In the genomic region with DNA sequence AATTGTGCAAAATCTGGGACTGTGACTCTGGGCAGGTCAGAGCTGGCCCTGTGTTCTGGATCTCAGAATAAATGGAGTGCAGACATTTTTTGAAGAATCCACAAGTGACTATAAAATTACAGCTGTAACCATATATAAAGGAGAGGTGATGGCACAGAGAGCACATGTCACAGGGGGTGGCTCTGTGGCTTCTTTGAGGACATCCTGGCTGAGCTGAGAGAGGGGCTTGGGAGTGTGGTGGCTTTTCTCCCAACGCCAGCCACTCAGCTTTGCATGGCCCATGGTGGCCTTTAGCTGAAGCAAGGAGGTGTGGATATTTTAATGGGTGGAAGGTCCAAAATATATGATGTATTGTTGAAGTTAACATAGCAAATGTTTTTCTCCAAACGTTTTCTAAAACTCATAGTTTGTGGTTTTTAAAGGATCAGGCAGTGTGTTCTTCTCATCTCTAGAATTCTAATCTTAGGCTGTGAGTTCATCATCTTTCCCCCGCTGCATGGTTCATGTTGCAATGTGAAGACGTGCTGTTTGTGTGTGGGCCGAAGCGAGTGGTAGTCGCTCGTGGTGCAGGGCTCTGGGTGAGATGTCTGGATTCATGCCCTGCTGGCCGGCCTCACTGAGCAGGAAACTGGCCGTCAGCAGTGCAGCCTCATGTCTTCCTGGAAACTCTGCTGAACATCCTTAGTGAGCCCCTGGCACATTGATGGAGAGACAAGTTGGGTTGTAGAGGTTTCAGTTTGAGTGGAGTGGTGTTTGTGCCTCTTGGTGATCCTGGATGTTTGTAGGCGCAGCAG, we compare ENCODE assay signal across 13 cellular contexts.
DNase-seq lines count a peak whose midpoint lies in the region; ATAC-seq and TF ChIP-seq lines count a peak whose summit lies in the region.
"Had no signal": no experiment of that assay in that cellular context is flagged by ENCODE, and none has a peak within 500 bp of the region (broad histone marks: within the 10 kb centered on the region; RNA-seq: fewer than 3 reads in every experiment).

No MANE protein-coding gene starts in this region.

- H3K4me1 Mint-ChIP-seq in activated CD4-positive, alpha-beta T cell treated with anti-CD3 and anti-CD28 coated beads, Interleukin-2, amount 10 ng/mL, durations not matched to agents 7 days and 5 days, result peaks cover 12% of the 10 kb centered on the region
- H3K4me1 Mint-ChIP-seq in activated CD4-positive, alpha-beta T cell treated with anti-CD3 and anti-CD28 coated beads for 36 hours, result no peaks in the 10 kb centered on the region
- H3K4me1 Mint-ChIP-seq in stimulated activated naive B cell treated with anti-CD40 and anti-IgM and Interleukin-4, amounts not matched to agents 10 μg/mL and 1 μg/mL and 100 μg/mL, for 72 hours, result peaks cover 6 to 9% of the 10 kb centered on the region in 2 donors

- no peaks in the 10 kb centered on the region for H3K9me3 Mint-ChIP-seq in activated CD4-positive, alpha-beta T cell treated with anti-CD3 and anti-CD28 coated beads, Interleukin-2, amount 10 ng/mL, durations not matched to agents 7 days and 5 days
- H3K9me3 Mint-ChIP-seq in activated CD4-positive, alpha-beta T cell treated with anti-CD3 and anti-CD28 coated beads for 36 hours (ENCODE audit: low read depth), result no peaks in the 10 kb centered on the region
- H3K9me3 Mint-ChIP-seq in stimulated activated naive B cell treated with anti-CD40 and anti-IgM and Interleukin-4, amounts not matched to agents 10 μg/mL and 1 μg/mL and 100 μg/mL, for 72 hours, result no peaks in the 10 kb centered on the region
- H3K9me3 Mint-ChIP-seq: IgD-negative memory B cell had no signal

- POLR2A ChIA-PET in activated CD4-positive, alpha-beta T cell treated with anti-CD3 and anti-CD28 coated beads, Interleukin-2, amount 10 ng/mL, durations not matched to agents 7 days and 5 days (lab: Charles Lee), result no interaction called here
- POLR2A ChIA-PET in activated CD4-positive, alpha-beta T cell treated with anti-CD3 and anti-CD28 coated beads for 36 hours (lab: Charles Lee), result no interaction called here

- H3K27me3 Mint-ChIP-seq in activated CD4-positive, alpha-beta T cell treated with anti-CD3 and anti-CD28 coated beads, Interleukin-2, amount 10 ng/mL, durations not matched to agents 7 days and 5 days, result no peaks in the 10 kb centered on the region
- H3K27me3 Mint-ChIP-seq in activated CD4-positive, alpha-beta T cell treated with anti-CD3 and anti-CD28 coated beads for 36 hours, result no peaks in the 10 kb centered on the region
- no peaks in the 10 kb centered on the region for H3K27me3 Mint-ChIP-seq in stimulated activated naive B cell treated with anti-CD40 and anti-IgM and Interleukin-4, amounts not matched to agents 10 μg/mL and 1 μg/mL and 100 μg/mL, for 72 hours
- H3K27me3 Mint-ChIP-seq: IgD-negative memory B cell had no signal

- H3K36me3 Mint-ChIP-seq in activated CD4-positive, alpha-beta T cell treated with anti-CD3 and anti-CD28 coated beads, Interleukin-2, amount 10 ng/mL, durations not matched to agents 7 days and 5 days (ENCODE audit: low read depth), result peaks cover 29% of the 10 kb centered on the region
- H3K36me3 Mint-ChIP-seq in activated CD4-positive, alpha-beta T cell treated with anti-CD3 and anti-CD28 coated beads for 36 hours (ENCODE audit: low read depth), result peaks cover 38% of the 10 kb centered on the region
- H3K36me3 Mint-ChIP-seq in stimulated activated naive B cell treated with anti-CD40 and anti-IgM and Interleukin-4, amounts not matched to agents 10 μg/mL and 1 μg/mL and 100 μg/mL, for 72 hours, result peaks cover 32 to 50% of the 10 kb centered on the region in 2 donors

- CTCF ChIA-PET in activated CD4-positive, alpha-beta T cell treated with anti-CD3 and anti-CD28 coated beads, Interleukin-2, amount 10 ng/mL, durations not matched to agents 7 days and 5 days (lab: Charles Lee), result interaction anchor here (1.3 to 1.5 kb wide), 2 partner anchors 17 to 23 kb away, joined by 3 read pairs; no protein-coding TSS in a partner anchor
- CTCF ChIA-PET in activated CD4-positive, alpha-beta T cell treated with anti-CD3 and anti-CD28 coated beads for 36 hours (lab: Charles Lee), result interaction anchor here (0.6 to 1.7 kb wide), 6 partner anchors 10 to 499 kb away, joined by 3 to 7 read pairs (median 4); no protein-coding TSS in a partner anchor

- ATAC-seq in activated CD4-positive, alpha-beta T cell treated with anti-CD3 and anti-CD28 coated beads for 36 hours, result no peak
- ATAC-seq in left lobe of liver, result peak; percentile 27
- no peak for ATAC-seq in stimulated activated naive B cell treated with anti-CD40 and anti-IgM and Interleukin-4, amounts not matched to agents 10 μg/mL and 1 μg/mL and 100 μg/mL, for 72 hours (replicated peaks)
- no peak for ATAC-seq in GM19035 (IDR thresholded peaks at IDR 0.05; ENCODE audit: unreplicated experiment)
- ATAC-seq: mucosa of descending colon had no signal

- H3K27ac Mint-ChIP-seq in activated CD4-positive, alpha-beta T cell treated with anti-CD3 and anti-CD28 coated beads, Interleukin-2, amount 10 ng/mL, durations not matched to agents 7 days and 5 days, result peak overlapping the region; percentile 55
- no peak overlapping the region for H3K27ac Mint-ChIP-seq in activated CD4-positive, alpha-beta T cell treated with anti-CD3 and anti-CD28 coated beads for 36 hours
- peak overlapping the region; percentile 59 for H3K27ac Mint-ChIP-seq in stimulated activated naive B cell treated with anti-CD40 and anti-IgM and Interleukin-4, amounts not matched to agents 10 μg/mL and 1 μg/mL and 100 μg/mL, for 72 hours

- no peak for TF ChIP-seq CTCF in choroid plexus epithelial cell (conservative IDR thresholded peaks at IDR 0.05; ENCODE audit: low read depth, low read length)

- H3K4me3 ChIP-seq in choroid plexus epithelial cell (ENCODE audit: low read depth, low read length), result no peak overlapping the region
- H3K4me3 ChIP-seq: mucosa of descending colon had no signal

- intact Hi-C loops in activated CD4-positive, alpha-beta T cell treated with anti-CD3 and anti-CD28 coated beads for 36 hours (cut with DNase I, micrococcal nuclease), result no loop called here

- no peak for DNase-seq in activated CD4-positive, alpha-beta T cell treated with anti-CD3 and anti-CD28 coated beads, Interleukin-2, amount 10 ng/mL, durations not matched to agents 7 days and 5 days
- no peak for DNase-seq in activated CD4-positive, alpha-beta T cell treated with anti-CD3 and anti-CD28 coated beads for 36 hours
- DNase-seq in choroid plexus epithelial cell (ENCODE audit: low read depth) (peak; percentile 75), left lobe of liver (ENCODE audit: low spot score) (no peak), NCI-H146 treated with DMSO at 0.1 percent for 48 hours (lab: John Stamatoyannopoulos, UW; ENCODE audit: unreplicated experiment) (no peak)
- no peak for DNase-seq in stimulated activated naive B cell treated with anti-CD40 and anti-IgM and Interleukin-4, amounts not matched to agents 10 μg/mL and 1 μg/mL and 100 μg/mL, for 72 hours
- no peak for DNase-seq in effector CD4-positive, alpha-beta T cell
- DNase-seq: mucosa of descending colon, NCI-H146, NCI-H82, trophoblast cell had no signal

- H3K4me3 Mint-ChIP-seq in activated CD4-positive, alpha-beta T cell treated with anti-CD3 and anti-CD28 coated beads, Interleukin-2, amount 10 ng/mL, durations not matched to agents 7 days and 5 days, result no peak overlapping the region
- no peak overlapping the region for H3K4me3 Mint-ChIP-seq in activated CD4-positive, alpha-beta T cell treated with anti-CD3 and anti-CD28 coated beads for 36 hours
- no peak overlapping the region for H3K4me3 Mint-ChIP-seq in stimulated activated naive B cell treated with anti-CD40 and anti-IgM and Interleukin-4, amounts not matched to agents 10 μg/mL and 1 μg/mL and 100 μg/mL, for 72 hours
- H3K4me3 Mint-ChIP-seq: IgD-negative memory B cell had no signal
